In the genomic region with DNA sequence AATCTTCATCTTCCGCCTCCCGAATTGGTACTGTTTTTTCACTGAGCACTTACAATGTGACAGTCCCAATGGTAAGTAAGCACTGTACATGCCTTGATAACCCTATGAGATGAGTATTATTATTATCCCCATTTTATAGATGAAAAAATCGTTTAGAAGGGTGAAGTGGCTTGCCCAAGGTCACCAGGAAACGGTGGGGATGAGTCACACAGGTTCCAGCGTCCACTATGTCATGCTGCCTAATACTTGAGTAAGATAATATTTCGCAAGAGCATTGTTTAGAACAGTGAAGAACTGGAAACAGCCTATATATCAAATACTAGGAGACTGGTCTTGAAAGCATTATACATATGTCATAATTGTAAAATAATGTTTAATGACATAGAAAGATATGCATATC, we compare ENCODE assay signal across 16 cellular contexts. TPM values are rescaled to one million over a fixed set of nuclear protein-coding genes. Genes with fewer than 3 reads are reported as not detected.
DNase-seq lines count a peak whose midpoint lies in the region; ATAC-seq and TF ChIP-seq lines count a peak whose summit lies in the region.
"Had no signal": no experiment of that assay in that cellular context is flagged by ENCODE, and none has a peak within 500 bp of the region (broad histone marks: within the 10 kb centered on the region; RNA-seq: fewer than 3 reads in every experiment).

No MANE protein-coding gene starts in this region.

- no TSS peak for BruUV-seq in MCF 10A (replicated peaks; lab: Mats Ljungman, UMichigan)

- H3K9ac ChIP-seq in fibroblast of lung (ENCODE audit: insufficient read depth, low read length), result no peak overlapping the region

- CTCF ChIA-PET in MCF 10A (lab: Yijun Ruan, JAX), result interaction anchor here (0.6 to 13.0 kb wide), 17 partner anchors 14 to 531 kb away, joined by 3 to 351 read pairs (median 7); no protein-coding TSS in a partner anchor
- CTCF ChIA-PET in RWPE1 (lab: Yijun Ruan, JAX), result interaction anchor here (0.8 to 1.0 kb wide), 2 partner anchors 56 to 175 kb away, joined by 3 to 4 read pairs; no protein-coding TSS in a partner anchor

- H3K27me3 ChIP-seq in breast epithelium, result peaks cover 0 to 9% of the 10 kb centered on the region in 2 donors
- H3K27me3 ChIP-seq in fibroblast of lung (ENCODE audit: control insufficient read depth, insufficient read depth, low read length), result peaks cover 3% of the 10 kb centered on the region

- H3K27ac ChIP-seq in breast epithelium, result no peak overlapping the region
- H3K27ac ChIP-seq in RWPE1, result no peak overlapping the region
- H3K27ac ChIP-seq in fibroblast of lung (ENCODE audit: insufficient read depth, low read length), result no peak overlapping the region
- H3K27ac ChIP-seq: ascending aorta, hepatocyte, left ventricle myocardium inferior, skin epidermis had no signal

- H3K4me2 ChIP-seq in fibroblast of lung (ENCODE audit: extremely low read depth, insufficient read depth, low read length), result no peak overlapping the region
- H3K4me2 ChIP-seq: hepatocyte had no signal

- H3K4me1 ChIP-seq in breast epithelium, result no peaks in the 10 kb centered on the region
- no peaks in the 10 kb centered on the region for H3K4me1 ChIP-seq in fibroblast of lung (ENCODE audit: control insufficient read depth, extremely low read depth, insufficient read depth, low read length)
- H3K4me1 ChIP-seq: ascending aorta had no signal

- intact Hi-C loops in MCF 10A (cut with micrococcal nuclease), result loop anchor here (1.0 to 5.0 kb wide), 2 partner anchors 20 to 493 kb away; a partner anchor contains a TSS
- intact Hi-C loops in breast epithelium (cut with DNase I; ENCODE audit: low total_unique reads), result no loop called here

- H3K4me3 Mint-ChIP-seq in MCF 10A (ENCODE audit: unreplicated experiment), result no peak overlapping the region
- no peak overlapping the region for H3K4me3 Mint-ChIP-seq in effector memory CD8-positive, alpha-beta T cell
- H3K4me3 Mint-ChIP-seq: activated B cell treated with CpG ODN at 0.5 μM for 24 hours; activated T-cell treated with anti-CD3 and anti-CD28 coated beads, Interleukin-2, amount 50 U/mL, for 4 hours had no signal

- H3K4me3 ChIP-seq in breast epithelium (no peak overlapping the region), fibroblast of lung (replicated peaks in 1 of 4; ENCODE audit: control extremely low read depth in 1 of 4, insufficient read depth in 1 of 4, low read depth in 3 of 4, low read length in 4 of 4) (no peak overlapping the region)
- H3K4me3 ChIP-seq: ascending aorta, hepatocyte, left ventricle myocardium inferior, skin epidermis had no signal

- H3K36me3 ChIP-seq in breast epithelium (no peaks in the 10 kb centered on the region), fibroblast of lung (ENCODE audit: control insufficient read depth, insufficient read depth, low read length) (no peaks in the 10 kb centered on the region)
- H3K36me3 ChIP-seq: left ventricle myocardium inferior had no signal

- no peak overlapping the region for H2AFZ ChIP-seq in fibroblast of lung (ENCODE audit: low read length)
- H2AFZ ChIP-seq: hepatocyte had no signal

- H3K9me3 Mint-ChIP-seq in MCF 10A (ENCODE audit: unreplicated experiment), result no peaks in the 10 kb centered on the region
- H3K9me3 Mint-ChIP-seq in effector memory CD8-positive, alpha-beta T cell, result no peaks in the 10 kb centered on the region
- H3K9me3 Mint-ChIP-seq: activated B cell treated with CpG ODN at 0.5 μM for 24 hours; activated T-cell treated with anti-CD3 and anti-CD28 coated beads, Interleukin-2, amount 50 U/mL, for 4 hours had no signal

- TF ChIP-seq POLR2A in breast epithelium (IDR thresholded peaks at IDR 0.05), result no peak

- no peak overlapping the region for H3K27ac Mint-ChIP-seq in MCF 10A (ENCODE audit: low read depth, unreplicated experiment)
- H3K27ac Mint-ChIP-seq in effector memory CD8-positive, alpha-beta T cell, result no peak overlapping the region
- H3K27ac Mint-ChIP-seq: activated B cell treated with CpG ODN at 0.5 μM for 24 hours had no signal

- H3K36me3 Mint-ChIP-seq in MCF 10A (ENCODE audit: insufficient read depth, unreplicated experiment), result peaks cover 11% of the 10 kb centered on the region
- H3K36me3 Mint-ChIP-seq in effector memory CD8-positive, alpha-beta T cell (ENCODE audit: insufficient read depth), result peaks cover 7% of the 10 kb centered on the region

- ATAC-seq in effector memory CD8-positive, alpha-beta T cell (replicated peaks), result no peak
- no peak for ATAC-seq in GM18498 (IDR thresholded peaks at IDR 0.05; ENCODE audit: unreplicated experiment)
- no peak for ATAC-seq in GM19395 (IDR thresholded peaks at IDR 0.05; ENCODE audit: unreplicated experiment)
- ATAC-seq: activated T-cell treated with anti-CD3 and anti-CD28 coated beads, Interleukin-2, amount 50 U/mL, for 4 hours had no signal

- no peaks in the 10 kb centered on the region for H4K20me1 ChIP-seq in fibroblast of lung (ENCODE audit: control insufficient read depth, extremely low read depth, insufficient read depth, low read length)

- H3K9me3 ChIP-seq in breast epithelium (no peaks in the 10 kb centered on the region), fibroblast of lung (ENCODE audit: control insufficient read depth, insufficient read depth, low read depth, low read length) (no peaks in the 10 kb centered on the region)
- H3K9me3 ChIP-seq: ascending aorta, left ventricle myocardium inferior had no signal

- peaks cover under 1% of the 10 kb centered on the region for H3K27me3 Mint-ChIP-seq in MCF 10A (ENCODE audit: insufficient read depth, unreplicated experiment)
- H3K27me3 Mint-ChIP-seq in effector memory CD8-positive, alpha-beta T cell, result peaks cover 18 to 32% of the 10 kb centered on the region in 2 donors

- TF ChIP-seq CTCF in MCF 10A (IDR thresholded peaks at IDR 0.05; ENCODE audit: unreplicated experiment) (no peak), breast epithelium (IDR thresholded peaks at IDR 0.05) (no peak), RWPE1 (conservative IDR thresholded peaks at IDR 0.05; ENCODE audit: low read depth) (no peak), fibroblast of lung (conservative IDR thresholded peaks at IDR 0.05 in 1 of 2, IDR thresholded peaks at IDR 0.05 in 1 of 2; ENCODE audit: low read depth in 1 of 2, low read length in 2 of 2) (no peak)

- POLR2A ChIA-PET in MCF 10A (lab: Yijun Ruan, JAX) (interaction anchor here (0.6 to 1.7 kb wide), 3 partner anchors 18 to 256 kb away, joined by 3 to 11 read pairs (median 3); a partner anchor contains a TSS), RWPE1 (lab: Yijun Ruan, JAX; ENCODE audit: low non-redundant PET) (no interaction called here)

- no peaks in the 10 kb centered on the region for H3K79me2 ChIP-seq in fibroblast of lung (ENCODE audit: control insufficient read depth, insufficient read depth, low read length)
- H3K79me2 ChIP-seq: hepatocyte had no signal

- no peaks in the 10 kb centered on the region for H3K4me1 Mint-ChIP-seq in MCF 10A (ENCODE audit: insufficient read depth, unreplicated experiment)
- H3K4me1 Mint-ChIP-seq in effector memory CD8-positive, alpha-beta T cell (ENCODE audit: low read depth in 2 of 2), result peaks cover 0 to 1% of the 10 kb centered on the region in 2 donors

- DNase-seq in MCF 10A (ENCODE audit: unreplicated experiment) (peak; percentile 93), breast epithelium (ENCODE audit: low spot score in 2 of 2) (no peak), RWPE1 (ENCODE audit: low spot score) (peak; percentile 81), fibroblast of lung (ENCODE audit: low read depth in 2 of 2) (peak; percentile 31 to 68), islet precursor cell (no peak)
- DNase-seq in effector memory CD8-positive, alpha-beta T cell, result no peak
- DNase-seq: activated B cell treated with CpG ODN at 0.5 μM for 24 hours; activated T-cell treated with anti-CD3 and anti-CD28 coated beads, Interleukin-2, amount 50 U/mL, for 4 hours; left ventricle myocardium inferior; SHP77 treated with DMSO at 0.1 percent for 48 hours had no signal

RNA-seq across cellular contexts. Expression of a gene that starts 12.9 kb away (rescaled TPM):
- total RNA-seq in MCF 10A (2022), result not detected in 2 replicates
- total RNA-seq in breast epithelium, result under 1 TPM in 2 of 3 donors, not detected in 1; 0.16 to 0.59 TPM
- total RNA-seq in fibroblast of lung, result not detected in 2 replicates
- polyA plus RNA-seq in fibroblast of lung, result not detected in 2 replicates
- not detected in 2 replicates for polyA plus RNA-seq in fibroblast of lung (2012)
- not detected in 2 replicates for polyA minus RNA-seq in fibroblast of lung (ENCODE audit: low replicate concordance)
- total RNA-seq: activated B cell treated with CpG ODN at 0.5 μM for 24 hours; activated T-cell treated with anti-CD3 and anti-CD28 coated beads, Interleukin-2, amount 50 U/mL, for 4 hours; ascending aorta had no signal
- polyA plus RNA-seq: neural cell had no signal

RNA-seq across cellular contexts. Expression of a gene that starts 19.4 kb away (rescaled TPM):
- total RNA-seq in MCF 10A (2022), result 45.9 and 50.5 TPM in 2 replicates
- total RNA-seq in breast epithelium, result 10 to 100 TPM; 29.7 to 54.4 (median 43.7) TPM
- total RNA-seq in fibroblast of lung, result 25.9 and 26.6 TPM in 2 replicates
- polyA plus RNA-seq in fibroblast of lung, result 25.1 and 31.5 TPM in 2 replicates
- 32.2 and 34.6 TPM in 2 replicates for polyA plus RNA-seq in fibroblast of lung (2012)
- 5.0 and 5.1 TPM in 2 replicates for polyA minus RNA-seq in fibroblast of lung (ENCODE audit: low replicate concordance)

Comparison
In these comparisons a context has a peak if more than half of its experiments do, and no peak if none do; other contexts are left out.
1. DNase-seq: peak in MCF 10A (single experiment), RWPE1 (single experiment) and fibroblast of lung (2 of 2); none in breast epithelium (0 of 2), islet precursor cell (single experiment) and effector memory CD8-positive, alpha-beta T cell (0 of 3).